ENCODE assay signal across 8 cellular contexts in the genomic region with DNA sequence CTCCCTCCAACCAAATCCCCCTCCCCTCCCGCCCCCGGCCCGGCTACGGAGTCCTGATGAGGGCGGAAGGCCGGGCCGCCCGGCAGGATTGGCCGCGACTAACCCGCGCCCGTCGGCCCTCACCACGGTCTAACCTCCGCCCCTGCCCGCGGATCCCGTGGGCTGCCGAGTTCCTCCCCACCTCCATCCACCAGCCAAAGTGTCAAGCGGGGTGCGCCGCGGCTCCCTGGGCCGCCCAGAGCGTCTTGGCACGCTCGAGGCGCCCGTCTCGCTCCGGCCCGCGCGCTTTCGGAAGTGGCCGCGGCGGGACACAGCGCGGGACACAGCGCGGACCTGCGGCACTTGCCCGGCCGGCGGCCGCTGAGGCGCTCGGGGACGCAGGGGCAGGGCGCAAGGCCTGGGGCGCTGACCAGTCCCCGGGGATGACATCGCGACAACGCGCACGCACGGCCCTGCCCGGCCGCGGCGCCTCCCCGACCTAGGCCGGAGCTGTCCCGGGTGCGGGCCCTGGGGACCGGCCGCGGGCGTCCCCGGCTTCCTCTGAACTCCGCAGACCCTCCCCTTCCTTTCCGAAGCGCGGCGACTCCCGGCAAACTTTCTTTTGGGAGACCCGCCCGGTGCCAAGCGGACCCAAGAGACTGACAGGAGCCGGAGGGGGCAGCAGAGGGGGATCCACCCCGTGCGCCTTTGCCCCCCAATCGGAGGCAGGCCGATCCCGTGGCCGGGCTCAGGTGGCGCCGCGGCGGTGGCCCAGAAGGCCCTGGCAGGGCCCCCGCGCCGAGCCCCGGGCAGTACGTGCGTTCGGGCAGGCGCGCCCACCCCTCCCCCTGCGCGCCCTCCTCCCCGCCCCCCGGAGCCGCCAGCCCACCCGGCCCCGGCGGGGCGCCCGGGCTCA.
A peak's percentile ranks its signal among the peaks of the same experiment; 100 is the strongest.
DNase-seq lines count a peak whose midpoint lies in the region; ATAC-seq, FAIRE-seq and TF ChIP-seq lines count a peak whose summit lies in the region.

No MANE protein-coding gene starts in this region.

- H3K27ac ChIP-seq in H1 (ENCODE audit: low read depth, low read length), result no peak overlapping the region
- H3K27ac ChIP-seq in thoracic aorta, result peak overlapping the region; percentile 64 to 68

- no peak overlapping the region for H2BK12ac ChIP-seq in H1 (ENCODE audit: low read depth, low read length)

- H3K4me2 ChIP-seq in H1 (ENCODE audit: insufficient read depth in 1 of 2, low read depth in 2 of 2, low read length in 2 of 2), result peak overlapping the region; percentile 96 to 98

- H3K4me1 Mint-ChIP-seq in Calu3 (ENCODE audit: low read depth, unreplicated experiment) (no peaks in the 10 kb centered on the region), mesothelial cell of epicardium (peaks cover 20% of the 10 kb centered on the region)
- H3K4me1 Mint-ChIP-seq in activated CD4-positive, alpha-beta T cell treated with anti-CD3 and anti-CD28 coated beads, Interleukin-2, amount 10 ng/mL, durations not matched to agents 24 days and 14 days, result peaks cover 47% of the 10 kb centered on the region

- TF ChIP-seq CTCF in Calu3 (IDR thresholded peaks at IDR 0.05; ENCODE audit: unreplicated experiment) (peak; percentile 10), H1 (IDR thresholded peaks at IDR 0.05; ENCODE audit: control extremely low read depth in 1 of 3, insufficient read depth in 1 of 3, low read depth in 1 of 3, low read length in 3 of 3) (no peak), mesothelial cell of epicardium (IDR thresholded peaks at IDR 0.05; ENCODE audit: unreplicated experiment) (no peak), thoracic aorta (IDR thresholded peaks at IDR 0.05) (peak; percentile 8)

- peak overlapping the region in 3 of 4 experiments; percentile 27 to 80 (median 52); a peak in 5 of 7 replicates for H3K9ac ChIP-seq in H1 (replicated peaks in 1 of 4; ENCODE audit: extremely low read depth in 1 of 4, low read depth in 3 of 4, low read length in 3 of 4)

- CTCF ChIA-PET in Calu3 (lab: Charles Lee), result interaction anchor here (0.7 to 1.9 kb wide), 6 partner anchors 269 to 1255 kb away, joined by 3 to 9 read pairs (median 4); no protein-coding TSS in a partner anchor
- CTCF ChIA-PET in H1 (lab: Charles Lee; ENCODE audit: partially characterized antibody), result interaction anchor here (0.6 to 2.0 kb wide), 8 partner anchors 24 to 463 kb away, joined by 3 to 6 read pairs (median 3); no protein-coding TSS in a partner anchor

- H3K4me3 ChIP-seq in H1 (ENCODE audit: extremely low read depth in 1 of 4, insufficient read depth in 2 of 4, low read depth in 3 of 4, low read length in 4 of 4) (peak overlapping the region; percentile 63 to 82 (median 80)), thoracic aorta (peak overlapping the region; percentile 81)

- no peaks in the 10 kb centered on the region for H3K9me3 Mint-ChIP-seq in Calu3 (ENCODE audit: low read depth, unreplicated experiment)
- no peaks in the 10 kb centered on the region for H3K9me3 Mint-ChIP-seq in activated CD4-positive, alpha-beta T cell treated with anti-CD3 and anti-CD28 coated beads, Interleukin-2, amount 10 ng/mL, durations not matched to agents 24 days and 14 days
- H3K9me3 Mint-ChIP-seq in mesothelial cell of epicardium, result no peaks in the 10 kb centered on the region

- no peak overlapping the region for H3K4ac ChIP-seq in H1 (replicated peaks; ENCODE audit: insufficient read length, low read depth, low read length)

- no peak for TF ChIP-seq POLR2A in H1 (IDR thresholded peaks at IDR 0.05; ENCODE audit: control extremely low read depth in 1 of 2, low read depth in 2 of 2, low read length in 2 of 2)

- H3K27me3 Mint-ChIP-seq in Calu3 (ENCODE audit: unreplicated experiment) (peaks cover 65% of the 10 kb centered on the region), mesothelial cell of epicardium (ENCODE audit: low read depth) (peaks cover 83% of the 10 kb centered on the region)
- peaks cover 2% of the 10 kb centered on the region for H3K27me3 Mint-ChIP-seq in activated CD4-positive, alpha-beta T cell treated with anti-CD3 and anti-CD28 coated beads, Interleukin-2, amount 10 ng/mL, durations not matched to agents 24 days and 14 days

- no peak overlapping the region for H3K14ac ChIP-seq in H1 (ENCODE audit: insufficient read length)

- H4K5ac ChIP-seq in H1 (ENCODE audit: insufficient read length, low read depth, low read length), result no peak overlapping the region

- no peak overlapping the region for H2AFZ ChIP-seq in H1 (ENCODE audit: low read length)

- peak; percentile 23 for ATAC-seq in GM19467 (IDR thresholded peaks at IDR 0.05; ENCODE audit: unreplicated experiment)
- peak; percentile 21 for ATAC-seq in HG03521 (IDR thresholded peaks at IDR 0.05; ENCODE audit: unreplicated experiment)
- ATAC-seq in thoracic aorta (ENCODE audit: insufficient number of reproducible peaks, low FRiP score, low read depth), result peak; percentile 50

- H3K23ac ChIP-seq in H1 (ENCODE audit: insufficient read length), result no peak overlapping the region

- H4K8ac ChIP-seq in H1 (ENCODE audit: extremely low read depth, insufficient read depth, low read length), result peak overlapping the region; percentile 81

- no TSS peak for BruUV-seq in Calu3 (replicated peaks; lab: Mats Ljungman, UMichigan)

- H4K91ac ChIP-seq in H1 (replicated peaks; ENCODE audit: insufficient read length, low read length), result peak overlapping the region; percentile 6

- no peaks in the 10 kb centered on the region for H3K9me3 ChIP-seq in H1 (ENCODE audit: insufficient read depth in 2 of 2, low read depth in 1 of 2, low read length in 1 of 2)
- no peaks in the 10 kb centered on the region for H3K9me3 ChIP-seq in thoracic aorta

- H3K23me2 ChIP-seq in H1 (ENCODE audit: low read depth, low read length), result peaks cover 13% of the 10 kb centered on the region

- H3K56ac ChIP-seq in H1 (replicated peaks; ENCODE audit: insufficient read length, low read depth, low read length), result no peak overlapping the region

- H3K36me3 Mint-ChIP-seq in Calu3 (ENCODE audit: insufficient read depth, unreplicated experiment), result peaks cover 23% of the 10 kb centered on the region
- H3K36me3 Mint-ChIP-seq in activated CD4-positive, alpha-beta T cell treated with anti-CD3 and anti-CD28 coated beads, Interleukin-2, amount 10 ng/mL, durations not matched to agents 24 days and 14 days (ENCODE audit: low read depth), result peaks cover 7% of the 10 kb centered on the region
- H3K36me3 Mint-ChIP-seq in mesothelial cell of epicardium, result no peaks in the 10 kb centered on the region

- H2AK5ac ChIP-seq in H1 (ENCODE audit: low read depth, low read length), result no peak overlapping the region

- DNase-seq in Calu3 (peak; percentile 57), H1 (ENCODE audit: low read depth in 1 of 2, low spot score in 2 of 2) (peak in 1 of 2 experiments; percentile 80), mesothelial cell of epicardium (ENCODE audit: low spot score in 2 of 2, unreplicated experiment in 2 of 2) (peak; percentile 23 to 51), thoracic aorta (ENCODE audit: low spot score) (no peak), NCI-H2029 (lab: John Stamatoyannopoulos, UW) (no peak)
- DNase-seq in activated CD4-positive, alpha-beta T cell treated with anti-CD3 and anti-CD28 coated beads, Interleukin-2, amount 10 ng/mL, durations not matched to agents 24 days and 14 days, result peak; percentile 83

- H3K4me1 ChIP-seq in H1 (replicated peaks in 1 of 4; ENCODE audit: control insufficient read depth in 3 of 4, insufficient read depth in 4 of 4, low read length in 3 of 4), result peaks cover 0 to 5% (median 2%) of the 10 kb centered on the region in 4 experiments; a peak in 2 of 7 replicates
- H3K4me1 ChIP-seq in thoracic aorta (ENCODE audit: control insufficient read depth in 1 of 2, low read depth in 2 of 2), result peaks cover 3 to 10% of the 10 kb centered on the region in 2 donors

- intact Hi-C loops in Calu3 (cut with micrococcal nuclease; ENCODE audit: unreplicated experiment), result loop anchor here (2.0 kb wide), 1 partner anchor 459 kb away; no protein-coding TSS in a partner anchor
- intact Hi-C loops in activated CD4-positive, alpha-beta T cell treated with anti-CD3 and anti-CD28 coated beads, Interleukin-2, amount 10 ng/mL, durations not matched to agents 24 days and 14 days (cut with micrococcal nuclease), result loop anchor here (1.0 to 5.0 kb wide), 3 partner anchors 57 to 251 kb away; a partner anchor contains a TSS

- no peaks in the 10 kb centered on the region for H3K79me1 ChIP-seq in H1 (ENCODE audit: low read depth, low read length)

- H3K18ac ChIP-seq in H1 (ENCODE audit: extremely low read depth, low read length), result 0 out of 2 replicates have a peak overlapping the region, but pooled peaks have one; percentile 63

- H4K20me1 ChIP-seq in H1 (replicated peaks in 1 of 2; ENCODE audit: control insufficient read depth in 1 of 2, insufficient read depth in 2 of 2, low read length in 2 of 2), result no peaks in the 10 kb centered on the region

- no peak for FAIRE-seq in H1 (lab: Jason Lieb, UNC)

- H3K4me3 Mint-ChIP-seq in Calu3 (ENCODE audit: low read depth, unreplicated experiment) (peak overlapping the region; percentile 82), mesothelial cell of epicardium (peak overlapping the region; percentile 65)
- H3K4me3 Mint-ChIP-seq in activated CD4-positive, alpha-beta T cell treated with anti-CD3 and anti-CD28 coated beads, Interleukin-2, amount 10 ng/mL, durations not matched to agents 24 days and 14 days, result peak overlapping the region; percentile 87

- peaks cover 0 to 32% of the 10 kb centered on the region in 2 experiments; a peak in 3 of 4 replicates for H3K79me2 ChIP-seq in H1 (ENCODE audit: control insufficient read depth in 1 of 2, insufficient read depth in 2 of 2, low read length in 2 of 2)

- TF ChIP-seq RAD21 in H1 (IDR thresholded peaks at IDR 0.05 in 1 of 2, conservative IDR thresholded peaks at IDR 0.05 in 1 of 2; ENCODE audit: low read depth in 2 of 2, low read length in 2 of 2), result no peak

- no peak overlapping the region for H2BK5ac ChIP-seq in H1 (ENCODE audit: low read depth, low read length)

- TF ChIP-seq EP300 in H1 (IDR thresholded peaks at IDR 0.05; ENCODE audit: borderline replicate concordance in 1 of 2, low read depth in 2 of 2, low read length in 2 of 2), result no peak

- H2BK20ac ChIP-seq in H1 (ENCODE audit: low read length), result no peak overlapping the region

- H3K27me3 ChIP-seq in H1 (replicated peaks in 1 of 4; ENCODE audit: control insufficient read depth in 3 of 4, extremely low read depth in 1 of 4, insufficient read depth in 3 of 4, low read length in 3 of 4), result peaks cover 0 to 7% (median 0%) of the 10 kb centered on the region in 4 experiments; a peak in 2 of 7 replicates
- H3K27me3 ChIP-seq in thoracic aorta (replicated peaks; ENCODE audit: insufficient read depth), result no peaks in the 10 kb centered on the region

- POLR2A ChIA-PET in H1 (lab: Charles Lee; ENCODE audit: partially characterized antibody), result interaction anchor here (0.9 to 1.4 kb wide), 3 partner anchors 27 to 194 kb away, joined by 3 to 5 read pairs (median 3); a partner anchor contains a TSS

- 0% methylated on average over 46 of the region's 112 CpGs; no CpG with 5 or more reads in 1 of the 2 experiments for WGBS in H1 (ENCODE audit: extremely low coverage in 1 of 2, insufficient coverage in 1 of 2, insufficient read length in 1 of 2, insufficient replicate concordance in 2 of 2, low coverage in 1 of 2, low lambda C conversion rate in 2 of 2, missing lambda C conversion rate in 1 of 2), 2 experiments

- no peak overlapping the region for H2BK15ac ChIP-seq in H1 (ENCODE audit: low read length)

- H3K36me3 ChIP-seq in H1 (ENCODE audit: control insufficient read depth in 2 of 4, insufficient read depth in 4 of 4, low read length in 3 of 4), result no peaks in the 10 kb centered on the region
- no peaks in the 10 kb centered on the region for H3K36me3 ChIP-seq in thoracic aorta

- H3K27ac Mint-ChIP-seq in Calu3 (ENCODE audit: unreplicated experiment), result no peak overlapping the region
- peak overlapping the region; percentile 83 for H3K27ac Mint-ChIP-seq in activated CD4-positive, alpha-beta T cell treated with anti-CD3 and anti-CD28 coated beads, Interleukin-2, amount 10 ng/mL, durations not matched to agents 24 days and 14 days
- H3K27ac Mint-ChIP-seq in mesothelial cell of epicardium, result no peak overlapping the region

- H2BK120ac ChIP-seq in H1 (replicated peaks; ENCODE audit: low read depth, low read length), result no peak overlapping the region

Comparison
In these comparisons a context has a peak if more than half of its experiments do, and no peak if none do; other contexts are left out.
1. DNase-seq: peak in Calu3 (single experiment), activated CD4-positive, alpha-beta T cell treated with anti-CD3 and anti-CD28 coated beads, Interleukin-2, amount 10 ng/mL, durations not matched to agents 24 days and 14 days (single experiment) and mesothelial cell of epicardium (2 of 2); none in thoracic aorta (single experiment) and NCI-H2029 (single experiment).
2. CTCF ChIP-seq: peak in Calu3 (single experiment) and thoracic aorta (single experiment); none in H1 (0 of 3) and mesothelial cell of epicardium (single experiment).
3. Peak in every context shown above with its lines, with median percentiles within 50 percentile points of each other: H3K4me3 Mint-ChIP-seq and ATAC-seq.